1 cellular context compared by ENCODE assay signal in genomic region chr2:85799215-85799956, GRCh38.
TF ChIP-seq lines count a peak whose summit lies in the region.

No MANE protein-coding gene starts in this region.

TF ChIP-seq in HepG2, 621 proteins besides CTCF, POLR2A, EP300 and RAD21 (continued from another document):
- TF ChIP-seq NFAT5 (CRISPR knock-in tag; IDR thresholded peaks at IDR 0.05) (no peak), POLR2AphosphoS2 (IDR thresholded peaks at IDR 0.05; ENCODE audit: low read depth, low read length) (no peak), NR2F1 (CRISPR knock-in tag; IDR thresholded peaks at IDR 0.05) (peak; percentile 60 to 79; a peak in 3 of 4 replicates), PITX1 (CRISPR knock-in tag; IDR thresholded peaks at IDR 0.05) (0 out of 2 replicates have a peak, but pooled peaks have one; percentile 16), RCOR2 (CRISPR knock-in tag; IDR thresholded peaks at IDR 0.05) (no peak), ZFY (CRISPR knock-in tag; IDR thresholded peaks at IDR 0.05) (no peak), YEATS4 (CRISPR knock-in tag; IDR thresholded peaks at IDR 0.05; ENCODE audit: borderline replicate concordance) (no peak), ARID5B (CRISPR knock-in tag; IDR thresholded peaks at IDR 0.05) (peak; percentile 68), GATAD1 (CRISPR knock-in tag; IDR thresholded peaks at IDR 0.05) (0 out of 2 replicates have a peak, but pooled peaks have one; percentile 19)
